ENCODE assay signal across 15 cellular contexts in the genomic region with DNA sequence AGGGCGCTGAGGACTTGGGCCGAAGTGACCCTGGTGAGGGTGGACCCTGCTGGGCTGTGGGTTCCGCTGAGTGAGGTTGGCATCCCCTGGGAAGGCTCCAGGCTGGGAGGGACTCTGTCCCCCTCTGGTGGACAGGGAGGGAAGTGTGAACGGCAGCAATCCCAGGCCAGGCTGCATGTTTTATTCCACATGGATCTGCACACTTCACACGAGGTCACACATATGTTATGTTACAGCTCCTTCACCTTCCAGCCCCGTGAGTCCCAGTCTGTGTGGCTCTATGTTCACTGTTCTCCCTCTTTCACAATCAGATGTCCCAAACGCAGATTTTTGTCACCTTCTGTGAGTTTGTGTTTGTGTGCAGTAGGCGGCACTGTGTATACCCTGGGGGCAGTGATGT. TPM values are rescaled to one million over a fixed set of nuclear protein-coding genes. Genes with fewer than 3 reads are reported as not detected.
DNase-seq lines count a peak whose midpoint lies in the region; ATAC-seq, FAIRE-seq and TF ChIP-seq lines count a peak whose summit lies in the region.
"Not testable (repeated sequence)": the region's sequence is repeated elsewhere in the genome, so short reads cannot be mapped to it uniquely, and the experiment has no call there.
"Had no signal": no experiment of that assay in that cellular context is flagged by ENCODE, and none has a peak within 500 bp of the region (broad histone marks: within the 10 kb centered on the region; RNA-seq: fewer than 3 reads in every experiment).

No MANE protein-coding gene starts in this region.

- intact Hi-C loops in HCT116 (cut with micrococcal nuclease); PC-9 (cut with micrococcal nuclease; ENCODE audit: unreplicated experiment); colonic mucosa (cut with DNase I); left ventricle myocardium inferior (cut with micrococcal nuclease): not testable (repeated sequence)

- peaks cover 10% of the 10 kb centered on the region for H3K4me1 ChIP-seq in A549
- H3K4me1 ChIP-seq in DND-41 (ENCODE audit: insufficient read depth, low read length); HCT116 (ENCODE audit: control insufficient read depth in 1 of 2, insufficient read depth in 2 of 2, low read length in 2 of 2); PC-9 (replicated peaks; ENCODE audit: insufficient read depth); colonic mucosa; left ventricle myocardium inferior: not testable (repeated sequence)

- H3K79me2 ChIP-seq in DND-41 (ENCODE audit: insufficient read depth, low read length); HCT116 (ENCODE audit: insufficient read depth, low read length); PC-9 (ENCODE audit: low read depth): not testable (repeated sequence)

- peak; percentile 27 to 29; a peak in 4 of 5 replicates for TF ChIP-seq RAD21 in A549 (conservative IDR thresholded peaks at IDR 0.05 in 1 of 2, IDR thresholded peaks at IDR 0.05 in 1 of 2)
- TF ChIP-seq RAD21 in HCT116 (IDR thresholded peaks at IDR 0.05; ENCODE audit: low read depth): not testable (repeated sequence)

- not testable (repeated sequence) for H3K9ac ChIP-seq in DND-41 (ENCODE audit: low read depth, low read length); HCT116 (ENCODE audit: low read length); colonic mucosa (ENCODE audit: low read depth in 2 of 2, low read length in 2 of 2)

- POLR2A ChIA-PET in A549 (lab: Yijun Ruan, JAX); HCT116 (lab: Charles Lee); PC-9 (lab: Charles Lee; ENCODE audit: unreplicated experiment): not testable (repeated sequence)

- not testable (repeated sequence) for H3K27ac ChIP-seq in A549; DND-41 (ENCODE audit: low read length); HCT116 (ENCODE audit: low read depth, low read length); PC-9; colonic mucosa; left ventricle myocardium inferior (replicated peaks)

- not testable (repeated sequence) for BruUV-seq in HCT116 (replicated peaks; lab: Mats Ljungman, UMichigan); PC-9 (replicated peaks; lab: Mats Ljungman, UMichigan)

- not testable (repeated sequence) for H2AFZ ChIP-seq in DND-41 (ENCODE audit: low read depth, low read length); HCT116 (ENCODE audit: low read depth, low read length, poor library complexity, severe bottlenecking); PC-9

- TF ChIP-seq EP300 in A549 (IDR thresholded peaks at IDR 0.05): not testable (repeated sequence)

- H3K4me2 ChIP-seq in A549; DND-41 (ENCODE audit: insufficient read depth, low read length); HCT116 (ENCODE audit: low read length); PC-9: not testable (repeated sequence)

- H3F3A ChIP-seq in PC-9 (ENCODE audit: insufficient read depth, low read depth): not testable (repeated sequence)

- H3K4me3 ChIP-seq in A549; DND-41 (ENCODE audit: low read depth in 1 of 2, low read length in 2 of 2); HCT116 (replicated peaks in 1 of 2; ENCODE audit: low read depth in 1 of 2, low read length in 2 of 2); PC-9; colonic mucosa; left ventricle myocardium inferior: not testable (repeated sequence)

- FAIRE-seq in A549 (lab: Jason Lieb, UNC): not testable (repeated sequence)

- WGBS in A549 (ENCODE audit: missing lambda C conversion rate): 54% methylated on average over 8 of the region's 8 CpGs

- not testable (repeated sequence) for DNase-seq in A549 (ENCODE audit: low read depth in 1 of 2, low spot score in 1 of 2); HCT116 (ENCODE audit: low read depth, low spot score); colonic mucosa; left ventricle myocardium inferior
- DNase-seq in DND-41 (peak; percentile 12), PC-9 (peak in 1 of 2 experiments; percentile 24)
- DNase-seq in activated CD4-positive, alpha-beta T cell treated with anti-CD3 and anti-CD28 coated beads for 48 hours: peak; percentile 8
- DNase-seq in stimulated activated CD8-positive, alpha-beta memory T cell treated with anti-CD3 and anti-CD28 coated beads, Interleukin-4, amount 100 ng/mL, for 48 hours: peak; percentile 27

- TF ChIP-seq POLR2A in A549 (IDR thresholded peaks at IDR 0.05; ENCODE audit: low read length); HCT116 (IDR thresholded peaks at IDR 0.05; ENCODE audit: borderline replicate concordance, extremely low read depth, insufficient read depth, insufficient read length): not testable (repeated sequence)

- not testable (repeated sequence) for H3K27me3 ChIP-seq in DND-41 (ENCODE audit: insufficient read depth, low read length, poor library complexity); HCT116 (ENCODE audit: insufficient read depth, low read length); PC-9 (ENCODE audit: insufficient read depth, low read depth); colonic mucosa; left ventricle myocardium inferior (ENCODE audit: low read depth)

- not testable (repeated sequence) for H3K9me2 ChIP-seq in HCT116 (ENCODE audit: insufficient read depth); PC-9 (ENCODE audit: insufficient read depth)

- H3K9me3 ChIP-seq in A549; DND-41 (ENCODE audit: insufficient read depth, low read length, severe bottlenecking); HCT116 (ENCODE audit: control insufficient read depth in 1 of 2, insufficient read depth in 1 of 2, low read depth in 1 of 2, low read length in 2 of 2); PC-9 (ENCODE audit: insufficient read depth, low read depth); colonic mucosa; left ventricle myocardium inferior (replicated peaks): not testable (repeated sequence)

- not testable (repeated sequence) for H4K20me1 ChIP-seq in DND-41 (ENCODE audit: insufficient read depth, low read length); HCT116 (ENCODE audit: insufficient read depth); PC-9 (ENCODE audit: insufficient read depth)

- TF ChIP-seq CTCF in A549 (IDR thresholded peaks at IDR 0.05) (peak; percentile 29; the same call in 2 of the 3 replicates), DND-41 (IDR thresholded peaks at IDR 0.05; ENCODE audit: borderline replicate concordance, extremely low read depth, low read length, poor library complexity, severe bottlenecking) (peak; percentile 25), HCT116 (IDR thresholded peaks at IDR 0.05 in 2 of 3, conservative IDR thresholded peaks at IDR 0.05 in 1 of 3; ENCODE audit: borderline replicate concordance in 1 of 3, insufficient read depth in 1 of 3, low read depth in 2 of 3, low read length in 2 of 3) (peak in 2 of 3 experiments; percentile 12 to 20; a peak in 1 of 6 replicates), PC-9 (conservative IDR thresholded peaks at IDR 0.05) (peak; percentile 80), colonic mucosa (IDR thresholded peaks at IDR 0.05) (peak; percentile 38), left ventricle myocardium inferior (IDR thresholded peaks at IDR 0.05; ENCODE audit: borderline replicate concordance) (peak; percentile 27)

- RAD21 ChIA-PET in HCT116 (lab: Charles Lee; ENCODE audit: low non-redundant PET in 1 of 2, low total read pairs in 2 of 2, uncharacterized antibody in 2 of 2, unreplicated experiment in 2 of 2): not testable (repeated sequence)

- not testable (repeated sequence) for H3K36me3 ChIP-seq in DND-41 (ENCODE audit: insufficient read depth, low read length); HCT116 (ENCODE audit: control insufficient read depth in 1 of 2, insufficient read depth in 2 of 2, low read length in 2 of 2); PC-9 (ENCODE audit: low read depth); colonic mucosa; left ventricle myocardium inferior

- CTCF ChIA-PET in A549 (lab: Yijun Ruan, JAX): interaction anchor here (0.6 to 3.2 kb wide), 8 partner anchors 9 to 198 kb away, joined by 3 to 26 read pairs (median 4); no protein-coding TSS in a partner anchor
- CTCF ChIA-PET in HCT116 (lab: Charles Lee): interaction anchor here (0.9 to 1.3 kb wide), 2 partner anchors 10 to 74 kb away, joined by 5 read pairs; no protein-coding TSS in a partner anchor
- CTCF ChIA-PET in PC-9 (lab: Charles Lee): interaction anchor here (0.6 kb wide), 1 partner anchor 66 kb away, joined by 7 read pairs; no protein-coding TSS in a partner anchor

- not testable (repeated sequence) for ATAC-seq in A549; DND-41 (ENCODE audit: insufficient read depth, low read depth); HCT116

RNA-seq across cellular contexts. Expression of a gene that starts 1.8 kb away (rescaled TPM):
- polyA plus RNA-seq in A549 (2011; rRNA removed) (0.04 TPM in 1 of 2 replicates, not detected in the other), A549 (2017; fragmentation: RNase III; extraction: RNeasy Plus Mini Kit Qiagen cat#74134 plus additional on column Dnase treatment) (not detected in 3 replicates)
- 0.03 TPM in 1 of 2 replicates, not detected in the other for polyA plus RNA-seq in A549 (2012; cell fraction: cytosol; rRNA removed)
- not detected in 2 replicates for polyA plus RNA-seq in A549 (2012; cell fraction: nucleus; rRNA removed)
- 0.41 TPM in 1 of 2 replicates, not detected in the other for polyA minus RNA-seq in A549 (2011; rRNA and poly(A)+ RNA removed)
- total RNA-seq in HCT116 (2021; ENCODE audit: unreplicated experiment) (not detected), PC-9 (2021) (0.26 TPM in 1 of 2 replicates, not detected in the other), colonic mucosa (not detected), left ventricle myocardium inferior (not detected)
- 0.02 TPM in 1 of 2 replicates, not detected in the other for polyA plus RNA-seq in HCT116 (2012)
- total RNA-seq: A172; CD4-positive, alpha-beta memory T cell; GM12878; H7; LHCN-M2; RPMI7951; SJCRH30 had no signal
- polyA plus RNA-seq: CD4-positive, alpha-beta memory T cell; GM12878 had no signal

RNA-seq across cellular contexts. Expression of a gene that starts 27.0 kb away (rescaled TPM):
- 0.07 TPM in 1 of 2 replicates, not detected in the other for polyA plus RNA-seq in A549 (2011; rRNA removed)
- not detected in 2 replicates for polyA plus RNA-seq in A549 (2012; cell fraction: cytosol; rRNA removed)
- not detected in 2 replicates for polyA plus RNA-seq in A549 (2012; cell fraction: nucleus; rRNA removed)
- not detected in 3 replicates for polyA plus RNA-seq in A549 (2017; fragmentation: RNase III; extraction: RNeasy Plus Mini Kit Qiagen cat#74134 plus additional on column Dnase treatment)
- not detected in 2 replicates for polyA minus RNA-seq in A549 (2011; rRNA and poly(A)+ RNA removed)
- total RNA-seq in HCT116 (2021; ENCODE audit: unreplicated experiment): not detected
- not detected in 2 replicates for polyA plus RNA-seq in HCT116 (2012)
- total RNA-seq in PC-9 (2021): not detected in 2 replicates
- total RNA-seq in colonic mucosa: not detected
- total RNA-seq in left ventricle myocardium inferior: not detected
- total RNA-seq: A172; CD4-positive, alpha-beta memory T cell; GM12878; H7; LHCN-M2; RPMI7951; SJCRH30 had no signal
- polyA plus RNA-seq: CD4-positive, alpha-beta memory T cell; GM12878 had no signal

Comparison
In these comparisons a context has a peak if more than half of its experiments do, and no peak if none do; other contexts are left out.
1. CTCF ChIP-seq: peak in every context shown above with its lines; median percentile 80 in PC-9; 38 in colonic mucosa; 29 in A549; 27 in left ventricle myocardium inferior; 25 in DND-41; 16 in HCT116.